Comparison of ENCODE assay signal across 12 cellular contexts in the genomic region with DNA sequence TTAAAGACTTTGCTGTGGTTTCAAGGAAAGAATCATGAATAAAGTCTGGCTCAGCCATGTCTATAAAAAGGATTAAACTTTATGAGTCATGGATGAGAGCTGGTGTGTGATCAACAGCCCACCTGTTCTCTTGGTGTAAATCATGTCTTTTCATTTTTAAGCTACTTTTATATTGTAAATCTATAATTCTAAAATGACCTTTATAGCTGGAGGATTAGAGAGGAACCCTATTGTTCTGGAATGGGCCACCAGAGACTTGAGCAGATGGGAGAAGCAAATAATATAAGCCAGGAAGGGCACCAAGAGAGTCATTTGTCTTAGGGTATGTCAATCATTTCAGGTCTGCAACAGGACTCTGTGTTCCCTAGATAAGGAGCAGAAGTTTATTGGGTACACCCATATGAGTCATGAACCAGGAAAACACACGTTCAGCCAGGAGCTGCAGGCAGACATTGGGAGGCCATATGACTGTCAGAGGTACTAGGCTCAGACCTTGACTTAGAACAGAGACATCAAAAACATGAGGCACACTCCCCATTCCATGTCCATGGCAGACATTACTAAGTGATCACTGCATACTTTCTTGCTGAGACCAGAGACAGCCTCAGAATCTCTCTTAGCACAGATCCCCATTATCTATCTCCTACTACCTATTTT. TPM values are rescaled to one million over a fixed set of nuclear protein-coding genes. Genes with fewer than 3 reads are reported as not detected.
DNase-seq lines count a peak whose midpoint lies in the region; ATAC-seq lines count a peak whose summit lies in the region.
"Had no signal": no experiment of that assay in that cellular context is flagged by ENCODE, and none has a peak within 500 bp of the region (broad histone marks: within the 10 kb centered on the region; RNA-seq: fewer than 3 reads in every experiment).

No MANE protein-coding gene starts in this region.

- H3K9me3 Mint-ChIP-seq in activated T-helper 2 cell treated with anti-CD3 and anti-CD28 coated beads, Interferon-gamma antibody, Interleukin-2, Interleukin-4, amounts not matched to agents 10 μg/mL and 5 μg/mL and 100 μg/mL, durations not matched to agents 14 hours and 24 hours and 36 hours: no peaks in the 10 kb centered on the region
- H3K9me3 Mint-ChIP-seq: T-helper 1 cell treated with Interleukin-12 subunit alpha and Interleukin-12 subunit beta and Interleukin-4 antibody, amounts not matched to agents 30 μg/mL and 1 μg/mL, for 36 hours had no signal

- peaks cover 3% of the 10 kb centered on the region for H3K4me1 Mint-ChIP-seq in activated T-helper 2 cell treated with anti-CD3 and anti-CD28 coated beads, Interferon-gamma antibody, Interleukin-2, Interleukin-4, amounts not matched to agents 10 μg/mL and 5 μg/mL and 100 μg/mL, durations not matched to agents 14 hours and 24 hours and 36 hours (ENCODE audit: low read depth)

- peak; percentile 18 for DNase-seq in AG20443 (ENCODE audit: low spot score)
- peak; percentile 36 for DNase-seq in HuH-7 (ENCODE audit: low spot score)
- peak; percentile 36 for DNase-seq in astrocyte of the hippocampus (ENCODE audit: low read depth, low spot score)
- peak; percentile 18 to 67 for DNase-seq in left colon
- DNase-seq in stimulated activated naive CD8-positive, alpha-beta T cell treated with anti-CD3 and anti-CD28 coated beads, Interleukin-15, Interleukin-2, amounts not matched to agents 100 U/mL and 50 U/mL, for 24 hours: no peak
- DNase-seq in stimulated activated CD8-positive, alpha-beta memory T cell treated with anti-CD3 and anti-CD28 coated beads, Interleukin-4, amount 100 ng/mL, for 48 hours: no peak
- DNase-seq in NCI-H1105 (lab: John Stamatoyannopoulos, UW): no peak
- no peak for DNase-seq in activated T-helper 2 cell treated with anti-CD3 and anti-CD28 coated beads, Interferon-gamma antibody, Interleukin-2, Interleukin-4, amounts not matched to agents 10 μg/mL and 5 μg/mL and 100 μg/mL, durations not matched to agents 14 hours and 24 hours and 36 hours (ENCODE audit: low spot score)
- DNase-seq: activated gamma-delta T cell, NCI-H1092 treated with DMSO at 0.1 percent for 48 hours had no signal

- no peaks in the 10 kb centered on the region for H3K36me3 Mint-ChIP-seq in activated T-helper 2 cell treated with anti-CD3 and anti-CD28 coated beads, Interferon-gamma antibody, Interleukin-2, Interleukin-4, amounts not matched to agents 10 μg/mL and 5 μg/mL and 100 μg/mL, durations not matched to agents 14 hours and 24 hours and 36 hours (ENCODE audit: low read depth)

- intact Hi-C loops in left colon (cut with DNase I, micrococcal nuclease): no loop called here
- intact Hi-C loops in activated T-helper 2 cell treated with anti-CD3 and anti-CD28 coated beads, Interferon-gamma antibody, Interleukin-2, Interleukin-4, amounts not matched to agents 10 μg/mL and 5 μg/mL and 100 μg/mL, durations not matched to agents 14 hours and 24 hours and 36 hours (cut with micrococcal nuclease): loop anchor here (10.0 kb wide), 1 partner anchor 69 kb away; no protein-coding TSS in a partner anchor

- H3K27ac Mint-ChIP-seq in activated T-helper 2 cell treated with anti-CD3 and anti-CD28 coated beads, Interferon-gamma antibody, Interleukin-2, Interleukin-4, amounts not matched to agents 10 μg/mL and 5 μg/mL and 100 μg/mL, durations not matched to agents 14 hours and 24 hours and 36 hours: no peak overlapping the region
- H3K27ac Mint-ChIP-seq: T-helper 1 cell treated with Interleukin-12 subunit alpha and Interleukin-12 subunit beta and Interleukin-4 antibody, amounts not matched to agents 30 μg/mL and 1 μg/mL, for 36 hours had no signal

- ATAC-seq in left colon: peak; percentile 98
- ATAC-seq in stimulated activated naive CD8-positive, alpha-beta T cell treated with anti-CD3 and anti-CD28 coated beads, Interleukin-15, Interleukin-2, amounts not matched to agents 100 U/mL and 50 U/mL, for 24 hours: no peak
- ATAC-seq: gastroesophageal sphincter had no signal

- no peak overlapping the region for H3K4me3 Mint-ChIP-seq in activated T-helper 2 cell treated with anti-CD3 and anti-CD28 coated beads, Interferon-gamma antibody, Interleukin-2, Interleukin-4, amounts not matched to agents 10 μg/mL and 5 μg/mL and 100 μg/mL, durations not matched to agents 14 hours and 24 hours and 36 hours (ENCODE audit: low read depth)
- H3K4me3 Mint-ChIP-seq: T-helper 1 cell treated with Interleukin-12 subunit alpha and Interleukin-12 subunit beta and Interleukin-4 antibody, amounts not matched to agents 30 μg/mL and 1 μg/mL, for 36 hours had no signal

- H3K27me3 Mint-ChIP-seq in activated T-helper 2 cell treated with anti-CD3 and anti-CD28 coated beads, Interferon-gamma antibody, Interleukin-2, Interleukin-4, amounts not matched to agents 10 μg/mL and 5 μg/mL and 100 μg/mL, durations not matched to agents 14 hours and 24 hours and 36 hours (ENCODE audit: low read depth): peaks cover 36% of the 10 kb centered on the region

RNA-seq across cellular contexts. Expression of gene NDUFA12, which starts 49.3 kb away (rescaled TPM):
- 100 to 1,000 TPM; 125 to 141 TPM for total RNA-seq in left colon
- total RNA-seq in activated T-helper 2 cell treated with anti-CD3 and anti-CD28 coated beads, Interferon-gamma antibody, Interleukin-2, Interleukin-4, amounts not matched to agents 10 μg/mL and 5 μg/mL and 100 μg/mL, durations not matched to agents 14 hours and 24 hours and 36 hours: 117 and 118 TPM in 2 replicates

Comparison
In these comparisons a context has a peak if more than half of its experiments do, and no peak if none do; other contexts are left out.
1. DNase-seq: peak in AG20443 (single experiment), HuH-7 (single experiment), astrocyte of the hippocampus (single experiment) and left colon (2 of 2); none in stimulated activated naive CD8-positive, alpha-beta T cell treated with anti-CD3 and anti-CD28 coated beads, Interleukin-15, Interleukin-2, amounts not matched to agents 100 U/mL and 50 U/mL, for 24 hours (single experiment), stimulated activated CD8-positive, alpha-beta memory T cell treated with anti-CD3 and anti-CD28 coated beads, Interleukin-4, amount 100 ng/mL, for 48 hours (single experiment), NCI-H1105 (single experiment) and activated T-helper 2 cell treated with anti-CD3 and anti-CD28 coated beads, Interferon-gamma antibody, Interleukin-2, Interleukin-4, amounts not matched to agents 10 μg/mL and 5 μg/mL and 100 μg/mL, durations not matched to agents 14 hours and 24 hours and 36 hours (single experiment).